ENCODE assay signal across 34 cellular contexts in the genomic region with DNA sequence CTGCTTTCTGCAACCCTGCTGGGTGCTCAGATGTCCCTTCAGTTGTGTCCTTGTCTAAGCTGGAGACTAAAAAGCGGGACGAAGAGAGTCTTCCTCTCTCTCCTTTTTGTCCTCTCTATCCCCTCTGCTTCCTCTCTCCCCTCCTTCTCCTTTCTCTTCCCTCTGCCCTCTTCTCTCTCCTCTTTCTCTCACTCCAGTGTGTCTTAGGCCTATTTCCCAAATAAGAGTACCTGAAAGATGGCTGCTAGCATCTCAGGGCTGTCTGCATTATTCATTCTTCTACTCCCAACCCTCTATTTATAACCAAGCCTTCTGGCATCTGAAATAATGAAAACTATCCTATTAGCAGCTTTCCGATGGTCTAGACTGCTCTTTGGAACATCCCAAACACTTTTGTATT.
"Had no signal": no experiment of that assay in that cellular context is flagged by ENCODE, and none has a peak within 500 bp of the region (broad histone marks: within the 10 kb centered on the region; RNA-seq: fewer than 3 reads in every experiment).

No MANE protein-coding gene starts in this region.

- H3K27ac ChIP-seq: brain microvascular endothelial cell, cardiac muscle cell, PC-9, RWPE1, VCaP had no signal

- H2AFZ ChIP-seq: PC-9 had no signal

- H3K4me3 ChIP-seq: cardiac muscle cell, MG63, PC-9 had no signal

- DNase-seq: activated CD4-positive, alpha-beta memory T cell treated with anti-CD3 and anti-CD28 coated beads, Interleukin-2, amount 10 ng/mL, durations not matched to agents 7 days and 5 days; activated CD4-positive, alpha-beta T cell treated with anti-CD3 and anti-CD28 coated beads for 1 hour; activated CD4-positive, alpha-beta T cell treated with anti-CD3 and anti-CD28 coated beads for 48 hours; activated CD4-positive, CD25-positive, alpha-beta regulatory T cell; activated CD8-positive, alpha-beta memory T cell treated with anti-CD3 and anti-CD28 coated beads for 24 hours; activated CD8-positive, alpha-beta memory T cell treated with anti-CD3 and anti-CD28 coated beads, Interleukin-2, amount 10 ng/mL, durations not matched to agents 7 days and 5 days; activated CD8-positive, alpha-beta memory T cell treated with anti-CD3 and anti-CD28 coated beads, Interleukin-2, amount 50 U/mL, for 48 hours; activated effector memory CD4-positive, alpha-beta T cell treated with Interleukin-2 at 50 U/mL for 16 hours; activated naive CD4-positive, alpha-beta T cell treated with anti-CD3 and anti-CD28 coated beads, Interleukin-2, amount 10 ng/mL, durations not matched to agents 7 days and 5 days; activated naive CD8-positive, alpha-beta T cell treated with anti-CD3 and anti-CD28 coated beads, Interleukin-2, amount 50 U/mL, for 24 hours; activated T-cell treated with anti-CD3 and anti-CD28 coated beads, Interleukin-2, amount 50 U/mL, for 48 hours; anterior cingulate cortex; brain microvascular endothelial cell; Kasumi-1; KG1; MG63; NCI-H1048; NCI-H1436 treated with DMSO at 0.1 percent for 48 hours; NCI-H1694 treated with DMSO at 0.1 percent for 48 hours; NCI-H2029; NCI-H345; NCI-H510A; NCI-H526; NCI-H748 treated with DMSO at 0.1 percent for 48 hours; NK-92 treated with Interleukin-12 subunit alpha and Interleukin-12 subunit beta, amount 100 ng/mL, for 24 hours; PC-9; SW 1271; T-helper 1 cell; T-helper 2 cell; T-helper 9 cell had no signal

- H3K4me3 Mint-ChIP-seq: activated CD4-positive, alpha-beta memory T cell treated with anti-CD3 and anti-CD28 coated beads, Interleukin-2, amount 10 ng/mL, durations not matched to agents 7 days and 5 days; activated CD8-positive, alpha-beta memory T cell treated with anti-CD3 and anti-CD28 coated beads, Interleukin-2, amount 10 ng/mL, durations not matched to agents 7 days and 5 days; activated naive CD4-positive, alpha-beta T cell treated with anti-CD3 and anti-CD28 coated beads, Interleukin-2, amount 10 ng/mL, durations not matched to agents 7 days and 5 days; activated naive CD8-positive, alpha-beta T cell; activated naive CD8-positive, alpha-beta T cell treated with anti-CD3 and anti-CD28 coated beads, Interleukin-2, amount 50 U/mL, for 24 hours had no signal

- H3K27ac Mint-ChIP-seq: activated CD4-positive, alpha-beta memory T cell treated with anti-CD3 and anti-CD28 coated beads, Interleukin-2, amount 10 ng/mL, durations not matched to agents 7 days and 5 days; activated CD8-positive, alpha-beta memory T cell treated with anti-CD3 and anti-CD28 coated beads, Interleukin-2, amount 10 ng/mL, durations not matched to agents 7 days and 5 days; activated naive CD4-positive, alpha-beta T cell treated with anti-CD3 and anti-CD28 coated beads, Interleukin-2, amount 10 ng/mL, durations not matched to agents 7 days and 5 days; activated naive CD8-positive, alpha-beta T cell; activated naive CD8-positive, alpha-beta T cell treated with anti-CD3 and anti-CD28 coated beads, Interleukin-2, amount 50 U/mL, for 24 hours had no signal

- H3K4me1 Mint-ChIP-seq: activated CD4-positive, alpha-beta memory T cell treated with anti-CD3 and anti-CD28 coated beads, Interleukin-2, amount 10 ng/mL, durations not matched to agents 7 days and 5 days; activated CD8-positive, alpha-beta memory T cell treated with anti-CD3 and anti-CD28 coated beads, Interleukin-2, amount 10 ng/mL, durations not matched to agents 7 days and 5 days had no signal

- H3K9me3 ChIP-seq: MG63 had no signal

- H3K27me3 ChIP-seq: brain microvascular endothelial cell, cardiac muscle cell, MG63 had no signal

- H3K9me3 Mint-ChIP-seq: activated naive CD4-positive, alpha-beta T cell treated with anti-CD3 and anti-CD28 coated beads, Interleukin-2, amount 10 ng/mL, durations not matched to agents 7 days and 5 days; activated naive CD8-positive, alpha-beta T cell treated with anti-CD3 and anti-CD28 coated beads, Interleukin-2, amount 50 U/mL, for 24 hours had no signal

- H3K27me3 Mint-ChIP-seq: activated CD4-positive, alpha-beta memory T cell treated with anti-CD3 and anti-CD28 coated beads, Interleukin-2, amount 10 ng/mL, durations not matched to agents 7 days and 5 days; activated CD8-positive, alpha-beta memory T cell treated with anti-CD3 and anti-CD28 coated beads, Interleukin-2, amount 10 ng/mL, durations not matched to agents 7 days and 5 days; activated naive CD4-positive, alpha-beta T cell treated with anti-CD3 and anti-CD28 coated beads, Interleukin-2, amount 10 ng/mL, durations not matched to agents 7 days and 5 days; activated naive CD8-positive, alpha-beta T cell; activated naive CD8-positive, alpha-beta T cell treated with anti-CD3 and anti-CD28 coated beads, Interleukin-2, amount 50 U/mL, for 24 hours had no signal

- H3K36me3 Mint-ChIP-seq: activated CD8-positive, alpha-beta memory T cell treated with anti-CD3 and anti-CD28 coated beads, Interleukin-2, amount 10 ng/mL, durations not matched to agents 7 days and 5 days; activated naive CD4-positive, alpha-beta T cell treated with anti-CD3 and anti-CD28 coated beads, Interleukin-2, amount 10 ng/mL, durations not matched to agents 7 days and 5 days; activated naive CD8-positive, alpha-beta T cell had no signal

- H3K4me2 ChIP-seq: PC-9 had no signal

- H3K36me3 ChIP-seq: brain microvascular endothelial cell, cardiac muscle cell, MG63 had no signal
